8 cellular contexts compared by ENCODE assay signal in the genomic region with DNA sequence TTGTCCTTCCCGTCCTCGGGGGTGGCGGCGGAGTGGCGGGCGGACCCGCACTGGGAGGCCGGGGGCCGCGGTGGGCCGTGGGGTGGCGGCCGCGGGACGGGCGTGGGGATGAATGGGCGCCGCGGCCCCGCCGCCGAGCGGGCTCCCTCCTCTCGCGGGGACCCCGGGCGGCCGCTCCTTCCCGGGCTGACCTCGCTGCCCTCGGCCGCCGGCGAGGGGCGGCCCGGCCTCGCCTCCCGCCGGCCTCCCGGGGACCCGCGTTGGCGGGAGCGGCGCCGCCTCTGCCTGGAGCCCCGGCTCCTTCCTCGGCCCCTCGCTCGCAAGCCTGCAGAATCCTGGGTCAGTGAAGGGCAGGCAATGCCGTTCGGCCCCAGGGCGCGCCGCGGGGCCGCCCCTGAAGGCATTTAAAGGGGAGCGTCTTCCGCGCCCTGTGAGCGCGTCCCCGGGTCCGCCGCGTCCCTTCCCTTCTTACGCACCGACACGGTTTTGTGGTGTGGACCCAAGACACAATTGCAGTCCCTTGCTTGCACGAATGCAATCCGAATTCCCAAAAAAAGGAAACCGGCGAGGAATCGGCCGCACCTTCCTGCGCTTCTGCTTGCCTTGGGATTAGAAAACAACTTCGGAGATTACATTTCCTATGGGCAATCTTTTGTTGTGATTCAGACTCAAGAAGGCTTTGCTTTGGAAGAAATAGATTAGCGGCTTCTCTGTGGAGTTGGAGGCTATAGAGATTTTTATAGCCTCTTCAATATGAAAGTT. TPM values are rescaled to one million over a fixed set of nuclear protein-coding genes. Genes with fewer than 3 reads are reported as not detected.
DNase-seq lines count a peak whose midpoint lies in the region; ATAC-seq and TF ChIP-seq lines count a peak whose summit lies in the region.

No MANE protein-coding gene starts in this region.

- H3K4me3 ChIP-seq in AG04450 (ENCODE audit: low read depth, low read length), result peak overlapping the region; percentile 73

- TF ChIP-seq CTCF in AG04450 (IDR thresholded peaks at IDR 0.05; ENCODE audit: low read depth, low read length), result no peak

- no peak overlapping the region for H3K27ac Mint-ChIP-seq in T-cell

- ATAC-seq in GM21528 (IDR thresholded peaks at IDR 0.05; ENCODE audit: low FRiP score, unreplicated experiment) (peak; percentile 5), T-cell (replicated peaks in 1 of 4) (no peak)

- CTCF ChIA-PET in AG04450 (lab: Charles Lee) (no interaction called here), T-cell (lab: Charles Lee) (interaction anchor here in 1 of 2 donors (0.5 kb wide), 1 partner anchor 282 kb away, joined by 3 read pairs; no protein-coding TSS in a partner anchor)

- no peaks in the 10 kb centered on the region for H3K27me3 ChIP-seq in AG04450 (ENCODE audit: control insufficient read depth, insufficient read depth, low read length)

- peaks cover 24 to 31% (median 28%) of the 10 kb centered on the region in 3 donors for H3K4me1 Mint-ChIP-seq in T-cell

- peak overlapping the region; percentile 76 to 88 (median 82) for H3K4me3 Mint-ChIP-seq in T-cell

- H3K36me3 Mint-ChIP-seq in T-cell, result no peaks in the 10 kb centered on the region

- POLR2A ChIA-PET in AG04450 (lab: Yijun Ruan, JAX), result no interaction called here
- POLR2A ChIA-PET in T-cell (lab: Charles Lee), result no interaction called here

- H3K27ac ChIP-seq in AG04450 (ENCODE audit: low read depth, low read length), result peak overlapping the region; percentile 59

- no peaks in the 10 kb centered on the region for H3K9me3 ChIP-seq in AG04450 (ENCODE audit: control insufficient read depth, insufficient read depth, low read length)

- H3K27me3 Mint-ChIP-seq in T-cell, result peaks cover 11 to 23% of the 10 kb centered on the region in 2 donors

- no peaks in the 10 kb centered on the region for H3K9me3 Mint-ChIP-seq in T-cell

- no peak for DNase-seq in AG04450 (ENCODE audit: low read depth, low spot score)
- peak in 13 of 34 experiments; percentile 1 to 18 (median 8) for DNase-seq in T-cell
- DNase-seq in central memory CD4-positive, alpha-beta T cell, result peak; percentile 1
- DNase-seq in islet precursor cell, result peak; percentile 58
- peak; percentile 38 for DNase-seq in stimulated activated CD4-positive, alpha-beta T cell treated with anti-CD3 and anti-CD28 coated beads, Interleukin-15, amount 100 ng/mL, for 24 hours
- no peak for DNase-seq in GDM1 (lab: John Stamatoyannopoulos, UW)
- DNase-seq in NCI-H2081 (lab: John Stamatoyannopoulos, UW), result no peak

RNA-seq across cellular contexts. Expression of a gene that starts 0.8 kb away (rescaled TPM):
- 51.5 and 54.3 TPM in 2 replicates for polyA plus RNA-seq in AG04450 (2011; rRNA removed)
- 70.0 and 92.0 TPM in 2 replicates for polyA minus RNA-seq in AG04450 (2011; rRNA and poly(A)+ RNA removed)
- total RNA-seq in T-cell, result 1 to 10 TPM; 2.3 to 3.9 (median 3.0) TPM

RNA-seq across cellular contexts. Expression of a gene that starts 1.5 kb away (rescaled TPM):
- 43.9 and 58.4 TPM in 2 replicates for polyA plus RNA-seq in AG04450 (2011; rRNA removed)
- polyA minus RNA-seq in AG04450 (2011; rRNA and poly(A)+ RNA removed), result 23.8 and 40.5 TPM in 2 replicates
- 10 to 100 TPM; 26.5 to 58.3 (median 47.8) TPM for total RNA-seq in T-cell

RNA-seq across cellular contexts. Expression of a gene that starts 54.6 kb away (rescaled TPM):
- polyA plus RNA-seq in AG04450 (2011; rRNA removed), result 15.2 and 20.7 TPM in 2 replicates
- polyA minus RNA-seq in AG04450 (2011; rRNA and poly(A)+ RNA removed), result 5.4 and 9.9 TPM in 2 replicates
- 10 to 100 TPM in 3 of 5 donors, 1 to 10 TPM in 2; 8.9 to 14.6 (median 11.0) TPM for total RNA-seq in T-cell

Comparison
In these comparisons a context has a peak if more than half of its experiments do, and no peak if none do; other contexts are left out.
1. DNase-seq: peak in central memory CD4-positive, alpha-beta T cell (single experiment), islet precursor cell (single experiment) and stimulated activated CD4-positive, alpha-beta T cell treated with anti-CD3 and anti-CD28 coated beads, Interleukin-15, amount 100 ng/mL, for 24 hours (single experiment); none in AG04450 (single experiment), GDM1 (single experiment) and NCI-H2081 (0 of 2).